In genomic region chr19:49849433-49850220, GRCh38 we compare ENCODE assay signal across 1 cellular context.
TF ChIP-seq lines count a peak whose summit lies in the region.

No MANE protein-coding gene starts in this region.

TF ChIP-seq in SK-N-SH treated with all-trans-retinoic acid at 6 μM for 48 hours, 23 proteins besides CTCF, POLR2A, EP300 and RAD21 (continued from another document):
- TF ChIP-seq ARNTL (CRISPR knock-in tag; IDR thresholded peaks at IDR 0.05; ENCODE audit: borderline replicate concordance, low read depth) (no peak), ZC3H10 (CRISPR knock-in tag; IDR thresholded peaks at IDR 0.05) (no peak), POU6F1 (CRISPR knock-in tag; IDR thresholded peaks at IDR 0.05; ENCODE audit: borderline replicate concordance, low read depth) (no peak), CREB5 (CRISPR knock-in tag; IDR thresholded peaks at IDR 0.05; ENCODE audit: low read depth) (no peak)
